In the genomic region with DNA sequence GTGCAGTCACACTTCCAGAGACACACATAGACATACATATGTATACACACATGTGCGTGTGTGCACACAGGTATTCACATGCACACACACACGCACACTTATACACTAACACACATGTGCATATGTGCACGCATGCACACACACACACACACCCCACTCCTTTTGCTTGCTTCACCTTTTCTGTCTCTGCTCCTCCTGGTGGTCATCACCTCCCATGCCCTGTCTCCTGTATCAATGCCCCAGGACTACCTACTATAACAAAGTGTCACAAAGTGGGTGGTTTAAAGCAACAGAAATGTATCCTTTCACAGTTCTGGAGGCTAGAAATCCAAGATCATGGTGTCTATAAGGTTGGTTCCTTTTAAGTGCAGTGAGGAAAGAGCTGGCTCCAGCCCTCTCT, we compare ENCODE assay signal across 1 cellular context.
TF ChIP-seq lines count a peak whose summit lies in the region.

No MANE protein-coding gene starts in this region.

TF ChIP-seq in IMR-90, 13 proteins besides CTCF, POLR2A, EP300 and RAD21:
- no peak for TF ChIP-seq MAZ (IDR thresholded peaks at IDR 0.05; ENCODE audit: borderline replicate concordance, low read depth, low read length)
- TF ChIP-seq NFE2L2 (IDR thresholded peaks at IDR 0.05; ENCODE audit: low read depth, low read length): no peak
- no peak for TF ChIP-seq MAFK (IDR thresholded peaks at IDR 0.05; ENCODE audit: low read depth, low read length)
- TF ChIP-seq RCOR1 (IDR thresholded peaks at IDR 0.05; ENCODE audit: insufficient replicate concordance, low read length): no peak
- TF ChIP-seq, protein P1, sequence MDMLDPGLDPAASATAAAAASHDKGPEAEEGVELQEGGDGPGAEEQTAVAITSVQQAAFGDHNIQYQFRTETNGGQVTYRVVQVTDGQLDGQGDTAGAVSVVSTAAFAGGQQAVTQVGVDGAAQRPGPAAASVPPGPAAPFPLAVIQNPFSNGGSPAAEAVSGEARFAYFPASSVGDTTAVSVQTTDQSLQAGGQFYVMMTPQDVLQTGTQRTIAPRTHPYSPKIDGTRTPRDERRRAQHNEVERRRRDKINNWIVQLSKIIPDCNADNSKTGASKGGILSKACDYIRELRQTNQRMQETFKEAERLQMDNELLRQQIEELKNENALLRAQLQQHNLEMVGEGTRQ (IDR thresholded peaks at IDR 0.05; ENCODE audit: low read depth, low read length): no peak
- TF ChIP-seq CHD1 (IDR thresholded peaks at IDR 0.05; ENCODE audit: low read depth, low read length): no peak
- no peak for TF ChIP-seq BHLHE40 (IDR thresholded peaks at IDR 0.05; ENCODE audit: low read depth, low read length)
- TF ChIP-seq SMC3 (IDR thresholded peaks at IDR 0.05; ENCODE audit: low read depth, low read length): no peak
- TF ChIP-seq, protein P2, sequence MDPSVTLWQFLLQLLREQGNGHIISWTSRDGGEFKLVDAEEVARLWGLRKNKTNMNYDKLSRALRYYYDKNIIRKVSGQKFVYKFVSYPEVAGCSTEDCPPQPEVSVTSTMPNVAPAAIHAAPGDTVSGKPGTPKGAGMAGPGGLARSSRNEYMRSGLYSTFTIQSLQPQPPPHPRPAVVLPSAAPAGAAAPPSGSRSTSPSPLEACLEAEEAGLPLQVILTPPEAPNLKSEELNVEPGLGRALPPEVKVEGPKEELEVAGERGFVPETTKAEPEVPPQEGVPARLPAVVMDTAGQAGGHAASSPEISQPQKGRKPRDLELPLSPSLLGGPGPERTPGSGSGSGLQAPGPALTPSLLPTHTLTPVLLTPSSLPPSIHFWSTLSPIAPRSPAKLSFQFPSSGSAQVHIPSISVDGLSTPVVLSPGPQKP (IDR thresholded peaks at IDR 0.05; ENCODE audit: borderline replicate concordance, low read depth, low read length): no peak
- no peak for TF ChIP-seq FOS (IDR thresholded peaks at IDR 0.05; ENCODE audit: low read depth, low read length)
- no peak for TF ChIP-seq MXI1 (IDR thresholded peaks at IDR 0.05; ENCODE audit: borderline replicate concordance, low read depth, low read length)
- no peak for TF ChIP-seq RFX5 (IDR thresholded peaks at IDR 0.05; ENCODE audit: low read depth, low read length)
